ENCODE assay signal across 9 cellular contexts in the genomic region with DNA sequence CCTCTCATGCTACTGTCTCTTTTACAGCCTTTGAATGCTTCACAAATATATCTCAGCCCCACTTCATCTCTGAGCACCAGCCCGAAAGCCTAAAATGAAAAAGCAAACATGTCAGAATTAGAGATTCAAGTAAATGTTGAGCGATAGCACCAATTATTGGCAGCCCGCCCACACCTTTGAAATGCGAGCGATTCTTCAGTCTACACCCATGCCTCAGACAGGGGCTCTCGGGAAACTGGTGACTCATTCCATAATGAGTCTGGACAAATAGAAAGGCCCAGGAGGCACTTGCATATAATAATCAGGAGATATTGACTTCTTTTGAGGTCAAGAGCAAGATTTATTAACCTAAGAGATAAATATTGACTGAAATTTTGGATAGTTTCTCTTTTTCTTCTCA.
DNase-seq lines count a peak whose midpoint lies in the region; ATAC-seq and TF ChIP-seq lines count a peak whose summit lies in the region.
"Had no signal": no experiment of that assay in that cellular context is flagged by ENCODE, and none has a peak within 500 bp of the region (broad histone marks: within the 10 kb centered on the region; RNA-seq: fewer than 3 reads in every experiment).

No MANE protein-coding gene starts in this region.

- H3K4me3 Mint-ChIP-seq in mesothelial cell of epicardium, result peak overlapping the region; percentile 0
- no peak overlapping the region for H3K4me3 Mint-ChIP-seq in stimulated activated naive B cell treated with anti-CD40 and anti-IgM and Interleukin-4, amounts not matched to agents 10 μg/mL and 1 μg/mL and 100 μg/mL, for 72 hours

- DNase-seq in DMS53 treated with DMSO at 0.1 percent for 48 hours (lab: John Stamatoyannopoulos, UW; ENCODE audit: unreplicated experiment) (peak; percentile 95), NCI-H1930 (lab: John Stamatoyannopoulos, UW) (peak; percentile 44 to 87), astrocyte of the spinal cord (ENCODE audit: low read depth, low spot score) (peak; percentile 66), mesothelial cell of epicardium (ENCODE audit: low spot score in 2 of 2, unreplicated experiment in 2 of 2) (peak; percentile 26 to 55), NCI-H1694 (lab: John Stamatoyannopoulos, UW) (no peak), putamen (ENCODE audit: low spot score) (no peak)
- DNase-seq in stimulated activated naive B cell treated with anti-CD40 and anti-IgM and Interleukin-4, amounts not matched to agents 10 μg/mL and 1 μg/mL and 100 μg/mL, for 72 hours, result no peak
- DNase-seq: stimulated activated CD4-positive, alpha-beta T cell treated with anti-CD3 and anti-CD28 coated beads, Interleukin-15, amount 100 ng/mL, for 24 hours had no signal

- H3K27me3 Mint-ChIP-seq in mesothelial cell of epicardium (ENCODE audit: low read depth), result no peaks in the 10 kb centered on the region
- H3K27me3 Mint-ChIP-seq in stimulated activated naive B cell treated with anti-CD40 and anti-IgM and Interleukin-4, amounts not matched to agents 10 μg/mL and 1 μg/mL and 100 μg/mL, for 72 hours, result no peaks in the 10 kb centered on the region

- ATAC-seq in GM18861 (IDR thresholded peaks at IDR 0.05; ENCODE audit: unreplicated experiment), result no peak
- ATAC-seq in stimulated activated naive B cell treated with anti-CD40 and anti-IgM and Interleukin-4, amounts not matched to agents 10 μg/mL and 1 μg/mL and 100 μg/mL, for 72 hours (replicated peaks), result no peak

- H3K36me3 Mint-ChIP-seq in mesothelial cell of epicardium, result no peaks in the 10 kb centered on the region
- no peaks in the 10 kb centered on the region for H3K36me3 Mint-ChIP-seq in stimulated activated naive B cell treated with anti-CD40 and anti-IgM and Interleukin-4, amounts not matched to agents 10 μg/mL and 1 μg/mL and 100 μg/mL, for 72 hours

- in situ Hi-C loops in astrocyte of the spinal cord (cut with HindIII; ENCODE audit: low sequenced_read_pairs), result no loop called here

- H3K4me1 Mint-ChIP-seq in mesothelial cell of epicardium, result peaks cover 27% of the 10 kb centered on the region
- no peaks in the 10 kb centered on the region for H3K4me1 Mint-ChIP-seq in stimulated activated naive B cell treated with anti-CD40 and anti-IgM and Interleukin-4, amounts not matched to agents 10 μg/mL and 1 μg/mL and 100 μg/mL, for 72 hours

- peak overlapping the region; percentile 13 for H3K27ac Mint-ChIP-seq in mesothelial cell of epicardium
- no peak overlapping the region for H3K27ac Mint-ChIP-seq in stimulated activated naive B cell treated with anti-CD40 and anti-IgM and Interleukin-4, amounts not matched to agents 10 μg/mL and 1 μg/mL and 100 μg/mL, for 72 hours

- H3K4me3 ChIP-seq in astrocyte of the spinal cord (ENCODE audit: low read depth, low read length), result no peak overlapping the region

- H3K9me3 Mint-ChIP-seq in mesothelial cell of epicardium, result no peaks in the 10 kb centered on the region
- no peaks in the 10 kb centered on the region for H3K9me3 Mint-ChIP-seq in stimulated activated naive B cell treated with anti-CD40 and anti-IgM and Interleukin-4, amounts not matched to agents 10 μg/mL and 1 μg/mL and 100 μg/mL, for 72 hours

- TF ChIP-seq CTCF in astrocyte of the spinal cord (IDR thresholded peaks at IDR 0.05; ENCODE audit: low read depth, low read length) (no peak), mesothelial cell of epicardium (IDR thresholded peaks at IDR 0.05; ENCODE audit: unreplicated experiment) (no peak)

Comparison
In these comparisons a context has a peak if more than half of its experiments do, and no peak if none do; other contexts are left out.
1. DNase-seq: peak in DMS53 treated with DMSO at 0.1 percent for 48 hours (single experiment), NCI-H1930 (2 of 2), astrocyte of the spinal cord (single experiment) and mesothelial cell of epicardium (2 of 2); none in stimulated activated naive B cell treated with anti-CD40 and anti-IgM and Interleukin-4, amounts not matched to agents 10 μg/mL and 1 μg/mL and 100 μg/mL, for 72 hours (single experiment), NCI-H1694 (single experiment) and putamen (single experiment).